ENCODE assay signal across 1 cellular context in the genomic region with DNA sequence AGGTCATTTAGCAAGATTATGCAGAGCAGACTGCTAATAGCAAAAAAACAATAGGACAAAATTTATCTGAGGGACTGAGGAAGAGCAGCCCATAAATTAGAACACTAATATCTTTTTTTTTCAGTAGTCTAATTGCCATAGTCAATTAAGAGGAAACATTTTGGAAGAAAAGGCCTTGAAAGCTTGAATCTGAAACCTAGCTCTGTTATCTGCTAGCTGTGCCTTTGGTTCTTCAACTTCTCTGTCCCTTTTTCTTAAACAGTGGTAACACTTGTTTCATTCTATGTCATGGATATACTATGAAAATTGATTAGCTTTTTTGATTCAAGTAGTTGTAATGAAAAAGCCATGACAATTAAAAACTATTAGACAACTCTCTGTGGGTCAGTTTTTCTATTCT.
TF ChIP-seq lines count a peak whose summit lies in the region.

No MANE protein-coding gene starts in this region.

TF ChIP-seq in HepG2, 621 proteins besides CTCF, POLR2A, EP300 and RAD21:
- TF ChIP-seq KDM5A (IDR thresholded peaks at IDR 0.05; ENCODE audit: borderline replicate concordance, low read length) (no peak), ZNF484 (CRISPR knock-in tag; IDR thresholded peaks at IDR 0.05; ENCODE audit: borderline replicate concordance, low read depth) (no peak), ZNF280B (CRISPR knock-in tag; IDR thresholded peaks at IDR 0.05; ENCODE audit: borderline replicate concordance) (no peak), SNRNP70 (IDR thresholded peaks at IDR 0.05; ENCODE audit: low read depth, low read length) (no peak), GABPA (IDR thresholded peaks at IDR 0.05; ENCODE audit: low read depth, low read length) (no peak), GABPA (CRISPR knock-in tag; IDR thresholded peaks at IDR 0.05; ENCODE audit: low read depth) (no peak), NKX3-1 (CRISPR knock-in tag; IDR thresholded peaks at IDR 0.05) (no peak), PHF20 (CRISPR knock-in tag; IDR thresholded peaks at IDR 0.05) (no peak), TCF7L2 (IDR thresholded peaks at IDR 0.05; ENCODE audit: low read depth, low read length) (no peak), SNAI1 (CRISPR knock-in tag; IDR thresholded peaks at IDR 0.05; ENCODE audit: borderline replicate concordance) (no peak), ZMYM2 (CRISPR knock-in tag; IDR thresholded peaks at IDR 0.05) (no peak), BRCA1 (CRISPR knock-in tag; IDR thresholded peaks at IDR 0.05) (no peak), PHF8 (CRISPR knock-in tag; IDR thresholded peaks at IDR 0.05) (no peak), NR2C2 (CRISPR knock-in tag; IDR thresholded peaks at IDR 0.05; ENCODE audit: borderline replicate concordance) (no peak), ZNF737 (CRISPR knock-in tag; IDR thresholded peaks at IDR 0.05; ENCODE audit: borderline replicate concordance) (no peak), JUND (CRISPR knock-in tag; IDR thresholded peaks at IDR 0.05) (no peak)
- TF ChIP-seq, protein P1, sequence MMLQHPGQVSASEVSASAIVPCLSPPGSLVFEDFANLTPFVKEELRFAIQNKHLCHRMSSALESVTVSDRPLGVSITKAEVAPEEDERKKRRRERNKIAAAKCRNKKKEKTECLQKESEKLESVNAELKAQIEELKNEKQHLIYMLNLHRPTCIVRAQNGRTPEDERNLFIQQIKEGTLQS (CRISPR knock-in tag; IDR thresholded peaks at IDR 0.05) = no peak
- TF ChIP-seq, protein P2, sequence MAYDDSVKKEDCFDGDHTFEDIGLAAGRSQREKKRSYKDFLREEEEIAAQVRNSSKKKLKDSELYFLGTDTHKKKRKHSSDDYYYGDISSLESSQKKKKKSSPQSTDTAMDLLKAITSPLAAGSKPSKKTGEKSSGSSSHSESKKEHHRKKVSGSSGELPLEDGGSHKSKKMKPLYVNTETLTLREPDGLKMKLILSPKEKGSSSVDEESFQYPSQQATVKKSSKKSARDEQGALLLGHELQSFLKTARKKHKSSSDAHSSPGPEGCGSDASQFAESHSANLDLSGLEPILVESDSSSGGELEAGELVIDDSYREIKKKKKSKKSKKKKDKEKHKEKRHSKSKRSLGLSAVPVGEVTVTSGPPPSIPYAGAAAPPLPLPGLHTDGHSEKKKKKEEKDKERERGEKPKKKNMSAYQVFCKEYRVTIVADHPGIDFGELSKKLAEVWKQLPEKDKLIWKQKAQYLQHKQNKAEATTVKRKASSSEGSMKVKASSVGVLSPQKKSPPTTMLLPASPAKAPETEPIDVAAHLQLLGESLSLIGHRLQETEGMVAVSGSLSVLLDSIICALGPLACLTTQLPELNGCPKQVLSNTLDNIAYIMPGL (CRISPR knock-in tag; IDR thresholded peaks at IDR 0.05; ENCODE audit: borderline replicate concordance in 1 of 2, low read depth in 1 of 2) = no peak
- TF ChIP-seq, protein P3, sequence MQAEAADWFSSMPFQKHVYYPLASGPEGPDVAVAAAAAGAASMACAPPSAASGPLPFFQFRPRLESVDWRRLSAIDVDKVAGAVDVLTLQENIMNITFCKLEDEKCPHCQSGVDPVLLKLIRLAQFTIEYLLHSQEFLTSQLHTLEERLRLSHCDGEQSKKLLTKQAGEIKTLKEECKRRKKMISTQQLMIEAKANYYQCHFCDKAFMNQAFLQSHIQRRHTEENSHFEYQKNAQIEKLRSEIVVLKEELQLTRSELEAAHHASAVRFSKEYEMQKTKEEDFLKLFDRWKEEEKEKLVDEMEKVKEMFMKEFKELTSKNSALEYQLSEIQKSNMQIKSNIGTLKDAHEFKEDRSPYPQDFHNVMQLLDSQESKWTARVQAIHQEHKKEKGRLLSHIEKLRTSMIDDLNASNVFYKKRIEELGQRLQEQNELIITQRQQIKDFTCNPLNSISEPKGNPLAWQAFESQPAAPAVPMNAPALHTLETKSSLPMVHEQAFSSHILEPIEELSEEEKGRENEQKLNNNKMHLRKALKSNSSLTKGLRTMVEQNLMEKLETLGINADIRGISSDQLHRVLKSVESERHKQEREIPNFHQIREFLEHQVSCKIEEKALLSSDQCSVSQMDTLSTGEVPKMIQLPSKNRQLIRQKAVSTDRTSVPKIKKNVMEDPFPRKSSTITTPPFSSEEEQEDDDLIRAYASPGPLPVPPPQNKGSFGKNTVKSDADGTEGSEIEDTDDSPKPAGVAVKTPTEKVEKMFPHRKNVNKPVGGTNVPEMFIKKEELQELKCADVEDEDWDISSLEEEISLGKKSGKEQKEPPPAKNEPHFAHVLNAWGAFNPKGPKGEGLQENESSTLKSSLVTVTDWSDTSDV (CRISPR knock-in tag; IDR thresholded peaks at IDR 0.05) = no peak
- TF ChIP-seq, protein P4, sequence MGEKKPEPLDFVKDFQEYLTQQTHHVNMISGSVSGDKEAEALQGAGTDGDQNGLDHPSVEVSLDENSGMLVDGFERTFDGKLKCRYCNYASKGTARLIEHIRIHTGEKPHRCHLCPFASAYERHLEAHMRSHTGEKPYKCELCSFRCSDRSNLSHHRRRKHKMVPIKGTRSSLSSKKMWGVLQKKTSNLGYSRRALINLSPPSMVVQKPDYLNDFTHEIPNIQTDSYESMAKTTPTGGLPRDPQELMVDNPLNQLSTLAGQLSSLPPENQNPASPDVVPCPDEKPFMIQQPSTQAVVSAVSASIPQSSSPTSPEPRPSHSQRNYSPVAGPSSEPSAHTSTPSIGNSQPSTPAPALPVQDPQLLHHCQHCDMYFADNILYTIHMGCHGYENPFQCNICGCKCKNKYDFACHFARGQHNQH (CRISPR knock-in tag; IDR thresholded peaks at IDR 0.05) = no peak
TF ChIP-seq in HepG2: peak in this region for 0.
